Comparison of ENCODE assay signal across 8 cellular contexts in the genomic region with DNA sequence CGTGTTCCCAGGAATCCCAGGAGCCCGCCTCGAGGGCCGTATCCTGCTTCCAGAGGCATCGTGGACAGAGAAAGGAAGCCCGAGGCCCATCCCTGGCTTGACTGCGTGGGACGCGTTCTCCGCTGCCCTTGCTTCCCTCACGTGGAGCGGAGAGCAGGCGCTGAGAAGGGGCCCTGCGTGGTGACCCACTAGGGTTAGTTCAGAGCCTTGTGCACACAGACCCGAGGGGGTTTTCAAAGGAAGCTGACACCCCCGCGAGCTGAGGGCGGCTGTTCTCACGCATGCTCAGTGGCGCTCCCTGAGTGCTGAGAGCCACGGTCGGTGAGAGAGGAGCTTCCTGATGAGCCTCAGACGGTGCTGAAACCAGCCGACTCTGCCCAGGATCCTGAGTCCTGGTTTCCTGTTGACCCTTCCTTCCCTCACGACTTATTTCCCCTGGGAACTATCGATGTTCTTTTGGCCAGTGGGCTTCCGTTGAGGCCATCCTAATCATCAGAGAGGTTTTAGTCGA. TPM values are rescaled to one million over a fixed set of nuclear protein-coding genes. Genes with fewer than 3 reads are reported as not detected.
DNase-seq lines count a peak whose midpoint lies in the region; ATAC-seq and TF ChIP-seq lines count a peak whose summit lies in the region.

No MANE protein-coding gene starts in this region.

- no peak overlapping the region for H3K27ac ChIP-seq in brain microvascular endothelial cell

- no peak for TF ChIP-seq CTCF in brain microvascular endothelial cell (IDR thresholded peaks at IDR 0.05; ENCODE audit: low read depth, low read length, missing control alignments)

- no peaks in the 10 kb centered on the region for H3K36me3 ChIP-seq in brain microvascular endothelial cell (replicated peaks)

- ATAC-seq in GM18873 (IDR thresholded peaks at IDR 0.05; ENCODE audit: low FRiP score, unreplicated experiment) (peak; percentile 37), HG03025 (IDR thresholded peaks at IDR 0.05; ENCODE audit: low FRiP score, unreplicated experiment) (peak; percentile 38), esophagus mucosa (peak; percentile 57)

- H3K4me3 ChIP-seq in brain microvascular endothelial cell (ENCODE audit: low read depth, low read length) = no peak overlapping the region

- in situ Hi-C loops in brain microvascular endothelial cell (cut with HindIII; ENCODE audit: low pct_ligation_motif_present, low sequenced_read_pairs) = no loop called here

- DNase-seq in activated CD4-positive, alpha-beta T cell treated with anti-CD3 and anti-CD28 coated beads for 4 hours = peak; percentile 75 to 82
- DNase-seq in stimulated activated CD8-positive, alpha-beta memory T cell treated with anti-CD3 and anti-CD28 coated beads, Interleukin-4, amount 100 ng/mL, for 4 hours (ENCODE audit: low read depth in 2 of 2, low spot score in 1 of 2) = peak; percentile 53 to 76
- DNase-seq in brain microvascular endothelial cell = no peak
- no peak for DNase-seq in NCI-H2081 (lab: John Stamatoyannopoulos, UW)
- DNase-seq in SKM-1 treated with dmso at 0.1 percent for 144 hours (lab: John Stamatoyannopoulos, UW; ENCODE audit: unreplicated experiment) = no peak

- no peaks in the 10 kb centered on the region for H3K27me3 ChIP-seq in brain microvascular endothelial cell (replicated peaks)

RNA-seq across cellular contexts. Expression of gene CCR6, which starts 28.9 kb away (rescaled TPM):
- not detected for total RNA-seq in esophagus mucosa

Comparison
In these comparisons a context has a peak if more than half of its experiments do, and no peak if none do; other contexts are left out.
1. DNase-seq: peak in activated CD4-positive, alpha-beta T cell treated with anti-CD3 and anti-CD28 coated beads for 4 hours (2 of 2) and stimulated activated CD8-positive, alpha-beta memory T cell treated with anti-CD3 and anti-CD28 coated beads, Interleukin-4, amount 100 ng/mL, for 4 hours (2 of 2); none in brain microvascular endothelial cell (single experiment), NCI-H2081 (0 of 2) and SKM-1 treated with dmso at 0.1 percent for 144 hours (single experiment).
2. Peak in every context shown above with its lines, with median percentiles within 50 percentile points of each other: ATAC-seq.